ENCODE assay signal across 29 cellular contexts in genomic region chr1:73040811-73041210, GRCh38.
"Had no signal": no experiment of that assay in that cellular context is flagged by ENCODE, and none has a peak within 500 bp of the region (broad histone marks: within the 10 kb centered on the region; RNA-seq: fewer than 3 reads in every experiment).

No MANE protein-coding gene starts in this region.

- H3K9me3 ChIP-seq: lower lobe of right lung, mucosa of descending colon, pancreas, prostate gland, right atrium auricular region, right lobe of liver, tibial nerve, vagina had no signal

- H3K36me3 ChIP-seq: heart right ventricle, left lung, lower lobe of right lung, pancreas, prostate gland, right atrium auricular region, right lobe of liver, tibial nerve, vagina had no signal

- H3K27me3 Mint-ChIP-seq: naive thymus-derived CD4-positive, alpha-beta T cell; natural killer cell treated with Interleukin-12 subunit alpha and Interleukin-12 subunit beta and Interleukin-15 and Interleukin-18, amount 100 ng/mL, for 72 hours; stimulated activated memory B cell treated with anti-CD40 and anti-IgM and Interleukin-4, amounts not matched to agents 10 μg/mL and 1 μg/mL and 100 μg/mL, for 72 hours; stimulated activated naive CD8-positive, alpha-beta T cell treated with anti-CD3 and anti-CD28 coated beads, Interleukin-15, amount 100 ng/mL, for 72 hours; type B pancreatic cell had no signal

- DNase-seq: heart right ventricle; hippocampal formation; kidney glomerular epithelial cell; left colon; left lung; lower lobe of right lung; mammary epithelial cell; midbrain; mucosa of descending colon; naive thymus-derived CD4-positive, alpha-beta T cell; nucleus accumbens; pancreas; posterior cingulate gyrus; right lobe of liver; stimulated activated CD4-positive, alpha-beta T cell treated with anti-CD3 and anti-CD28 coated beads, Interleukin-1b, Interleukin-23, amount 100 ng/mL, for 48 hours; stimulated activated CD4-positive, alpha-beta T cell treated with anti-CD3 and anti-CD28 coated beads, Interleukin-2, amount 100 ng/mL, for 48 hours; stimulated activated CD4-positive, alpha-beta T cell treated with anti-CD3 and anti-CD28 coated beads, Interleukin-4, amount 100 ng/mL, for 4 hours; stimulated activated CD8-positive, alpha-beta memory T cell treated with anti-CD3 and anti-CD28 coated beads, Interleukin-4, amount 100 ng/mL, for 48 hours; stimulated activated naive CD4-positive, alpha-beta T cell treated with Interleukin-2 at 50 U/mL for 16 hours; stimulated activated naive CD8-positive, alpha-beta T cell treated with anti-CD3 and anti-CD28 coated beads, Interleukin-15, amount 100 ng/mL, for 72 hours; substantia nigra had no signal

- H3K27ac ChIP-seq: heart right ventricle, left lung, lower lobe of right lung, pancreas, prostate gland, right atrium auricular region, right lobe of liver, tibial nerve, vagina had no signal

- H3K4me2 ChIP-seq: smooth muscle cell had no signal

- H3K4me3 Mint-ChIP-seq: naive thymus-derived CD4-positive, alpha-beta T cell; natural killer cell treated with Interleukin-12 subunit alpha and Interleukin-12 subunit beta and Interleukin-15 and Interleukin-18, amount 100 ng/mL, for 72 hours; stimulated activated memory B cell treated with anti-CD40 and anti-IgM and Interleukin-4, amounts not matched to agents 10 μg/mL and 1 μg/mL and 100 μg/mL, for 72 hours; stimulated activated naive CD8-positive, alpha-beta T cell treated with anti-CD3 and anti-CD28 coated beads, Interleukin-15, amount 100 ng/mL, for 72 hours; type B pancreatic cell had no signal

- H3K4me1 Mint-ChIP-seq: naive thymus-derived CD4-positive, alpha-beta T cell; stimulated activated memory B cell treated with anti-CD40 and anti-IgM and Interleukin-4, amounts not matched to agents 10 μg/mL and 1 μg/mL and 100 μg/mL, for 72 hours; stimulated activated naive CD8-positive, alpha-beta T cell treated with anti-CD3 and anti-CD28 coated beads, Interleukin-15, amount 100 ng/mL, for 72 hours had no signal

- H3K27ac Mint-ChIP-seq: naive thymus-derived CD4-positive, alpha-beta T cell; natural killer cell treated with Interleukin-12 subunit alpha and Interleukin-12 subunit beta and Interleukin-15 and Interleukin-18, amount 100 ng/mL, for 72 hours; stimulated activated memory B cell treated with anti-CD40 and anti-IgM and Interleukin-4, amounts not matched to agents 10 μg/mL and 1 μg/mL and 100 μg/mL, for 72 hours; stimulated activated naive CD8-positive, alpha-beta T cell treated with anti-CD3 and anti-CD28 coated beads, Interleukin-15, amount 100 ng/mL, for 72 hours; type B pancreatic cell had no signal

- H3K27me3 ChIP-seq: heart right ventricle, left lung, pancreas, right atrium auricular region, right lobe of liver, tibial nerve, vagina had no signal

- ATAC-seq: heart right ventricle; left colon; left lung; lower lobe of right lung; mucosa of descending colon; naive thymus-derived CD4-positive, alpha-beta T cell; natural killer cell treated with Interleukin-12 subunit alpha and Interleukin-12 subunit beta and Interleukin-15 and Interleukin-18, amount 100 ng/mL, for 72 hours; pancreas; right lobe of liver; stimulated activated memory B cell treated with anti-CD40 and anti-IgM and Interleukin-4, amounts not matched to agents 10 μg/mL and 1 μg/mL and 100 μg/mL, for 72 hours; stimulated activated naive CD8-positive, alpha-beta T cell treated with anti-CD3 and anti-CD28 coated beads, Interleukin-15, amount 100 ng/mL, for 72 hours had no signal

- H3K4me1 ChIP-seq: heart right ventricle, left lung, lower lobe of right lung, pancreas, prostate gland, right atrium auricular region, right lobe of liver, tibial nerve, vagina had no signal

- H3K4me3 ChIP-seq: heart right ventricle, left lung, lower lobe of right lung, mucosa of descending colon, pancreas, prostate gland, right atrium auricular region, right lobe of liver, smooth muscle cell, tibial nerve, vagina had no signal

- H3K9me3 Mint-ChIP-seq: stimulated activated memory B cell treated with anti-CD40 and anti-IgM and Interleukin-4, amounts not matched to agents 10 μg/mL and 1 μg/mL and 100 μg/mL, for 72 hours; stimulated activated naive CD8-positive, alpha-beta T cell treated with anti-CD3 and anti-CD28 coated beads, Interleukin-15, amount 100 ng/mL, for 72 hours; type B pancreatic cell had no signal

- H3K36me3 Mint-ChIP-seq: naive thymus-derived CD4-positive, alpha-beta T cell; stimulated activated memory B cell treated with anti-CD40 and anti-IgM and Interleukin-4, amounts not matched to agents 10 μg/mL and 1 μg/mL and 100 μg/mL, for 72 hours; type B pancreatic cell had no signal
